Comparison of ENCODE assay signal across 13 cellular contexts in the genomic region with DNA sequence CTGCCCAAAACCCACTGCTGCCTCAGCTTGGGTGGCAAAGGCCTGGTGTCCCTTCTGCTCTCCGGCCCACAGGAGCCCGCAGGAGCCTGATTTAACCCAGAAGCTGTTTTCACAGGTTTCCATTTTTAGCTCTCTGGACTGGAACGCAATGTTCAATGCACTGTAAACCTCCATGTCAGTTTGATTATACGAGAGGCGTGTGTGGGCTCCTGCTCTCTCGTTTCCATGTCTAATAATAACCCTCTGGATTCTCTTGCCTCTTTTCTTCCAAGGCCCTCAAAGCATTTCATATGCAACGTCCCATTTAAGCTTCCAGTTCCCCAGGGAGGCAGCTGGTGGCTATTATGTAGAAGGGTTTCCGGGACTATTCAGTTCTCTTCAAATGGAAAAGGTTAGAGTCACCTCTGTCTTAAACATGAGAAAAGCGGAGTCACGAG.
DNase-seq lines count a peak whose midpoint lies in the region; TF ChIP-seq lines count a peak whose summit lies in the region.
"Had no signal": no experiment of that assay in that cellular context is flagged by ENCODE, and none has a peak within 500 bp of the region (broad histone marks: within the 10 kb centered on the region; RNA-seq: fewer than 3 reads in every experiment).

No MANE protein-coding gene starts in this region.

- no peaks in the 10 kb centered on the region for H3K36me3 ChIP-seq in suprapubic skin
- no peaks in the 10 kb centered on the region for H3K36me3 ChIP-seq in SK-N-SH (replicated peaks in 1 of 2; ENCODE audit: control insufficient read depth in 1 of 2, insufficient read depth in 2 of 2, low read length in 1 of 2)

- H3K4me1 Mint-ChIP-seq in nephron progenitor cell: no peaks in the 10 kb centered on the region
- H3K4me1 Mint-ChIP-seq: stimulated activated effector memory CD8-positive, alpha-beta T cell treated with anti-CD3 and anti-CD28 coated beads, Interleukin-12 subunit alpha, Interleukin-12 subunit beta, amount 100 ng/mL, for 72 hours had no signal

- no peak overlapping the region for H3K4me3 ChIP-seq in suprapubic skin
- H3K4me3 ChIP-seq in SK-N-SH (ENCODE audit: low read depth in 2 of 2, low read length in 1 of 2): no peak overlapping the region

- H3K27me3 ChIP-seq in suprapubic skin (no peaks in the 10 kb centered on the region), SK-N-SH (ENCODE audit: insufficient read depth) (no peaks in the 10 kb centered on the region)

- no peak overlapping the region for H3K9ac ChIP-seq in SK-N-SH

- H3K4me1 ChIP-seq in suprapubic skin (no peaks in the 10 kb centered on the region), SK-N-SH (ENCODE audit: control insufficient read depth in 1 of 2, insufficient read depth in 2 of 2, low read depth in 1 of 2, low read length in 1 of 2) (no peaks in the 10 kb centered on the region)

- H3K9me2 ChIP-seq in SK-N-SH: no peaks in the 10 kb centered on the region

- no peaks in the 10 kb centered on the region for H3K36me3 Mint-ChIP-seq in nephron progenitor cell (ENCODE audit: low read depth)
- H3K36me3 Mint-ChIP-seq: natural killer cell treated with Interleukin-12 subunit alpha and Interleukin-12 subunit beta and Interleukin-15 and Interleukin-18, amount 100 ng/mL, for 72 hours; stimulated activated effector memory CD8-positive, alpha-beta T cell treated with anti-CD3 and anti-CD28 coated beads, Interleukin-12 subunit alpha, Interleukin-12 subunit beta, amount 100 ng/mL, for 72 hours had no signal

- no peak overlapping the region for H2AFZ ChIP-seq in SK-N-SH (ENCODE audit: low read depth)

- H3K27me3 Mint-ChIP-seq in nephron progenitor cell (ENCODE audit: low read depth, poor library complexity): peaks cover 8% of the 10 kb centered on the region

- peak; percentile 90 for TF ChIP-seq EP300 in suprapubic skin (IDR thresholded peaks at IDR 0.05)
- TF ChIP-seq EP300 in SK-N-SH (IDR thresholded peaks at IDR 0.05; ENCODE audit: borderline replicate concordance in 1 of 2, low read depth in 1 of 2, low read length in 1 of 2): no peak

- H4K20me1 ChIP-seq in SK-N-SH (ENCODE audit: insufficient read depth): no peaks in the 10 kb centered on the region

- no peaks in the 10 kb centered on the region for H3K9me3 Mint-ChIP-seq in nephron progenitor cell
- H3K9me3 Mint-ChIP-seq: natural killer cell treated with Interleukin-12 subunit alpha and Interleukin-12 subunit beta and Interleukin-15 and Interleukin-18, amount 100 ng/mL, for 72 hours; stimulated activated effector memory CD8-positive, alpha-beta T cell treated with anti-CD3 and anti-CD28 coated beads, Interleukin-12 subunit alpha, Interleukin-12 subunit beta, amount 100 ng/mL, for 72 hours had no signal

- no peak for TF ChIP-seq POLR2A in suprapubic skin (IDR thresholded peaks at IDR 0.05)

- no peak for TF ChIP-seq CTCF in suprapubic skin (IDR thresholded peaks at IDR 0.05)
- TF ChIP-seq CTCF in nephron progenitor cell (IDR thresholded peaks at IDR 0.05): no peak
- no peak for TF ChIP-seq CTCF in SK-N-SH (IDR thresholded peaks at IDR 0.05)

- H3K4me2 ChIP-seq in SK-N-SH: no peak overlapping the region

- DNase-seq in NCI-H1092 treated with DMSO at 0.1 percent for 48 hours (lab: John Stamatoyannopoulos, UW) (peak; percentile 44), cerebellar cortex (ENCODE audit: low spot score) (peak; percentile 80), iPS-NIHi11 (ENCODE audit: low spot score) (peak; percentile 27), suprapubic skin (ENCODE audit: low spot score in 2 of 2) (no peak), NCI-H446 (lab: John Stamatoyannopoulos, UW) (no peak), nephron progenitor cell (no peak), SK-N-SH (no peak), NCI-H2029 (lab: John Stamatoyannopoulos, UW) (no peak)
- DNase-seq: activated CD8-positive, alpha-beta memory T cell treated with anti-CD3 and anti-CD28 coated beads, Interleukin-2, amount 50 U/mL, for 4 hours; amniotic stem cell; PC-3 had no signal

- no peak overlapping the region for H3K27ac Mint-ChIP-seq in nephron progenitor cell
- H3K27ac Mint-ChIP-seq: natural killer cell treated with Interleukin-12 subunit alpha and Interleukin-12 subunit beta and Interleukin-15 and Interleukin-18, amount 100 ng/mL, for 72 hours; stimulated activated effector memory CD8-positive, alpha-beta T cell treated with anti-CD3 and anti-CD28 coated beads, Interleukin-12 subunit alpha, Interleukin-12 subunit beta, amount 100 ng/mL, for 72 hours had no signal

- 65% methylated on average over 10 of the region's 10 CpGs for WGBS in suprapubic skin
- 36% methylated on average over 10 of the region's 10 CpGs for WGBS in SK-N-SH (ENCODE audit: low lambda C conversion rate)

- POLR2A ChIA-PET in SK-N-SH (lab: Yijun Ruan, JAX): no interaction called here

- no peaks in the 10 kb centered on the region for H3K9me3 ChIP-seq in suprapubic skin
- H3K9me3 ChIP-seq in SK-N-SH: no peaks in the 10 kb centered on the region

- CTCF ChIA-PET in SK-N-SH (lab: Yijun Ruan, JAX): no interaction called here

- TF ChIP-seq RAD21 in SK-N-SH (IDR thresholded peaks at IDR 0.05; ENCODE audit: low read length): no peak

- H3K4me3 Mint-ChIP-seq in nephron progenitor cell: no peak overlapping the region
- H3K4me3 Mint-ChIP-seq: natural killer cell treated with Interleukin-12 subunit alpha and Interleukin-12 subunit beta and Interleukin-15 and Interleukin-18, amount 100 ng/mL, for 72 hours; stimulated activated effector memory CD8-positive, alpha-beta T cell treated with anti-CD3 and anti-CD28 coated beads, Interleukin-12 subunit alpha, Interleukin-12 subunit beta, amount 100 ng/mL, for 72 hours had no signal

- no peaks in the 10 kb centered on the region for H3K79me2 ChIP-seq in SK-N-SH (ENCODE audit: insufficient read depth)

- H3K27ac ChIP-seq in suprapubic skin (peak overlapping the region; percentile 41), SK-N-SH (ENCODE audit: low read depth in 2 of 2, low read length in 1 of 2) (no peak overlapping the region)

- H3F3A ChIP-seq in SK-N-SH (replicated peaks; ENCODE audit: insufficient read depth): no peaks in the 10 kb centered on the region

TF ChIP-seq in SK-N-SH, 30 proteins besides CTCF, POLR2A, EP300 and RAD21:
- no peak for TF ChIP-seq SIN3A (IDR thresholded peaks at IDR 0.05; ENCODE audit: borderline replicate concordance, low read depth, low read length)
- TF ChIP-seq CHD2 (IDR thresholded peaks at IDR 0.05; ENCODE audit: low read length, partially characterized antibody): no peak
- TF ChIP-seq FOXM1 (IDR thresholded peaks at IDR 0.05; ENCODE audit: low read depth): no peak
- no peak for TF ChIP-seq MEF2A (IDR thresholded peaks at IDR 0.05; ENCODE audit: borderline replicate concordance, low read depth)
- TF ChIP-seq, protein P1, sequence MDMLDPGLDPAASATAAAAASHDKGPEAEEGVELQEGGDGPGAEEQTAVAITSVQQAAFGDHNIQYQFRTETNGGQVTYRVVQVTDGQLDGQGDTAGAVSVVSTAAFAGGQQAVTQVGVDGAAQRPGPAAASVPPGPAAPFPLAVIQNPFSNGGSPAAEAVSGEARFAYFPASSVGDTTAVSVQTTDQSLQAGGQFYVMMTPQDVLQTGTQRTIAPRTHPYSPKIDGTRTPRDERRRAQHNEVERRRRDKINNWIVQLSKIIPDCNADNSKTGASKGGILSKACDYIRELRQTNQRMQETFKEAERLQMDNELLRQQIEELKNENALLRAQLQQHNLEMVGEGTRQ (IDR thresholded peaks at IDR 0.05; ENCODE audit: borderline replicate concordance, low read depth, low read length): no peak
- TF ChIP-seq, protein P2, sequence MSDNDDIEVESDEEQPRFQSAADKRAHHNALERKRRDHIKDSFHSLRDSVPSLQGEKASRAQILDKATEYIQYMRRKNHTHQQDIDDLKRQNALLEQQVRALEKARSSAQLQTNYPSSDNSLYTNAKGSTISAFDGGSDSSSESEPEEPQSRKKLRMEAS (IDR thresholded peaks at IDR 0.05; ENCODE audit: low read depth): no peak
- TF ChIP-seq NRF1 (IDR thresholded peaks at IDR 0.05; ENCODE audit: low read depth, low read length): no peak
- no peak for TF ChIP-seq NFIC (IDR thresholded peaks at IDR 0.05; ENCODE audit: borderline replicate concordance)
- TF ChIP-seq SMC3 (IDR thresholded peaks at IDR 0.05; ENCODE audit: low read depth, low read length): no peak
- TF ChIP-seq, protein P3, sequence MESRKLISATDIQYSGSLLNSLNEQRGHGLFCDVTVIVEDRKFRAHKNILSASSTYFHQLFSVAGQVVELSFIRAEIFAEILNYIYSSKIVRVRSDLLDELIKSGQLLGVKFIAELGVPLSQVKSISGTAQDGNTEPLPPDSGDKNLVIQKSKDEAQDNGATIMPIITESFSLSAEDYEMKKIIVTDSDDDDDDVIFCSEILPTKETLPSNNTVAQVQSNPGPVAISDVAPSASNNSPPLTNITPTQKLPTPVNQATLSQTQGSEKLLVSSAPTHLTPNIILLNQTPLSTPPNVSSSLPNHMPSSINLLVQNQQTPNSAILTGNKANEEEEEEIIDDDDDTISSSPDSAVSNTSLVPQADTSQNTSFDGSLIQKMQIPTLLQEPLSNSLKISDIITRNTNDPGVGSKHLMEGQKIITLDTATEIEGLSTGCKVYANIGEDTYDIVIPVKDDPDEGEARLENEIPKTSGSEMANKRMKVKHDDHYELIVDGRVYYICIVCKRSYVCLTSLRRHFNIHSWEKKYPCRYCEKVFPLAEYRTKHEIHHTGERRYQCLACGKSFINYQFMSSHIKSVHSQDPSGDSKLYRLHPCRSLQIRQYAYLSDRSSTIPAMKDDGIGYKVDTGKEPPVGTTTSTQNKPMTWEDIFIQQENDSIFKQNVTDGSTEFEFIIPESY (IDR thresholded peaks at IDR 0.05; ENCODE audit: borderline replicate concordance, low read depth): no peak
- no peak for TF ChIP-seq TAF1 (IDR thresholded peaks at IDR 0.05; ENCODE audit: borderline replicate concordance, low read depth, low read length)
- TF ChIP-seq POLR2AphosphoS5 (IDR thresholded peaks at IDR 0.05; ENCODE audit: low read depth, low read length): no peak
- no peak for TF ChIP-seq TCF12 (IDR thresholded peaks at IDR 0.05)
- no peak for TF ChIP-seq GABPA (IDR thresholded peaks at IDR 0.05; ENCODE audit: low read depth)
- no peak for TF ChIP-seq FOXJ3 (CRISPR knock-in tag; IDR thresholded peaks at IDR 0.05)

Comparison
In these comparisons a context has a peak if more than half of its experiments do, and no peak if none do; other contexts are left out.
1. DNase-seq: peak in NCI-H1092 treated with DMSO at 0.1 percent for 48 hours (single experiment), cerebellar cortex (single experiment) and iPS-NIHi11 (single experiment); none in suprapubic skin (0 of 2), NCI-H446 (0 of 2), nephron progenitor cell (single experiment), SK-N-SH (single experiment) and NCI-H2029 (single experiment).